ENCODE assay signal across 8 cellular contexts in the genomic region with DNA sequence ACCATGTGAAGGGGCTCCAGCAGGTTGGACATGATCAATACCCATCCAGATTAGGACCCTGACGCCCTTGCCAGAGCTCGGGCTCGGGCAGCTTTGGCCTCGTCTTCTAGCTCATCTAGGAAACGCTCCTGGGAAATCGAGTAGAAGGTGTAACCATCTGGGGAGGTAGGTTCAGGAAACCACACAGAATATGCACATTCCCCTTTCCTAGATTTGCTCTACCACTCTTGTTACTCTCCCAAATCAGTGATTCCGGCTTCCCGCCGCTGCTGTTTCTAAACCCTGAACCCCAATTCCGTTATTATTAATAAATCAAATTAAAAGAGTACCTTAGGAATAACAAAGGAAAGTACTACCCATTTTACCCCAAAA. TPM values are rescaled to one million over a fixed set of nuclear protein-coding genes. Genes with fewer than 3 reads are reported as not detected.
A peak's percentile ranks its signal among the peaks of the same experiment; 100 is the strongest.
DNase-seq lines count a peak whose midpoint lies in the region; ATAC-seq and TF ChIP-seq lines count a peak whose summit lies in the region.

No MANE protein-coding gene starts in this region.

- no peaks in the 10 kb centered on the region for H3K9me2 ChIP-seq in SU-DHL-6 (replicated peaks; ENCODE audit: insufficient read depth, low read length)

- no peaks in the 10 kb centered on the region for H3K36me3 ChIP-seq in SU-DHL-6 (ENCODE audit: low read length)

- no peak overlapping the region for H3K27ac ChIP-seq in SU-DHL-6 (ENCODE audit: low read depth, low read length)

- no peak for ATAC-seq in HG03108 (IDR thresholded peaks at IDR 0.05; ENCODE audit: unreplicated experiment)

- H3K79me2 ChIP-seq in SU-DHL-6 (ENCODE audit: insufficient read depth, low read length) = no peaks in the 10 kb centered on the region

- H3K4me3 ChIP-seq in GM12864 (ENCODE audit: low read depth, low read length) (peak overlapping the region; percentile 85), SU-DHL-6 (ENCODE audit: insufficient read depth, low read length, poor library complexity, severe bottlenecking) (peak overlapping the region; percentile 60), fibroblast of villous mesenchyme (ENCODE audit: low read depth, low read length) (peak overlapping the region; percentile 77), retinal pigment epithelial cell (ENCODE audit: low read length) (peak overlapping the region; percentile 79)

- H3K9ac ChIP-seq in SU-DHL-6 (ENCODE audit: low read length) = peak overlapping the region; percentile 57

- no peaks in the 10 kb centered on the region for H4K20me1 ChIP-seq in SU-DHL-6 (ENCODE audit: low read depth, low read length)

- DNase-seq in GM12864 (ENCODE audit: low read depth) (no peak), fibroblast of villous mesenchyme (ENCODE audit: low read depth) (no peak), retinal pigment epithelial cell (ENCODE audit: low read depth) (no peak), NCI-H2107 (lab: John Stamatoyannopoulos, UW) (no peak), NCI-H1105 (lab: John Stamatoyannopoulos, UW) (no peak), DMS79 (lab: John Stamatoyannopoulos, UW) (no peak)

- peak overlapping the region; percentile 85 for H2AFZ ChIP-seq in SU-DHL-6 (ENCODE audit: low read depth, low read length, severe bottlenecking)

- H3K9me3 ChIP-seq in SU-DHL-6 (ENCODE audit: insufficient read depth, low read length) = no peaks in the 10 kb centered on the region

- H3K27me3 ChIP-seq in SU-DHL-6 (ENCODE audit: low read length) = no peaks in the 10 kb centered on the region

- H3K4me2 ChIP-seq in SU-DHL-6 (ENCODE audit: low read depth, low read length, poor library complexity, severe bottlenecking) = peak overlapping the region; percentile 76

- TF ChIP-seq CTCF in GM12864 (IDR thresholded peaks at IDR 0.05; ENCODE audit: low read depth, low read length, missing control alignments) (no peak), SU-DHL-6 (IDR thresholded peaks at IDR 0.05; ENCODE audit: insufficient read depth, low read length, poor library complexity, severe bottlenecking) (no peak), fibroblast of villous mesenchyme (IDR thresholded peaks at IDR 0.05; ENCODE audit: insufficient read depth, low read depth, low read length) (no peak), retinal pigment epithelial cell (conservative IDR thresholded peaks at IDR 0.05; ENCODE audit: low read depth, low read length) (no peak)

- no peaks in the 10 kb centered on the region for H3F3A ChIP-seq in SU-DHL-6 (ENCODE audit: insufficient read depth)

RNA-seq across cellular contexts. Expression of a gene that starts 0.5 kb away (rescaled TPM):
- total RNA-seq in fibroblast of villous mesenchyme = 52.2 and 66.4 TPM in 2 replicates

RNA-seq across cellular contexts. Expression of a gene that starts 0.7 kb away (rescaled TPM):
- 0.32 TPM in 1 of 2 replicates, not detected in the other for total RNA-seq in fibroblast of villous mesenchyme

RNA-seq across cellular contexts. Expression of a gene that starts 17.6 kb away (rescaled TPM):
- total RNA-seq in fibroblast of villous mesenchyme = 1.3 and 3.9 TPM in 2 replicates

RNA-seq across cellular contexts. Expression of a gene that starts 24.7 kb away (rescaled TPM):
- 52.2 and 53.1 TPM in 2 replicates for total RNA-seq in fibroblast of villous mesenchyme

RNA-seq across cellular contexts. Expression of a gene that starts 26.1 kb away (rescaled TPM):
- total RNA-seq in fibroblast of villous mesenchyme = 70.2 and 90.2 TPM in 2 replicates
